8 cellular contexts compared by ENCODE assay signal in the genomic region with DNA sequence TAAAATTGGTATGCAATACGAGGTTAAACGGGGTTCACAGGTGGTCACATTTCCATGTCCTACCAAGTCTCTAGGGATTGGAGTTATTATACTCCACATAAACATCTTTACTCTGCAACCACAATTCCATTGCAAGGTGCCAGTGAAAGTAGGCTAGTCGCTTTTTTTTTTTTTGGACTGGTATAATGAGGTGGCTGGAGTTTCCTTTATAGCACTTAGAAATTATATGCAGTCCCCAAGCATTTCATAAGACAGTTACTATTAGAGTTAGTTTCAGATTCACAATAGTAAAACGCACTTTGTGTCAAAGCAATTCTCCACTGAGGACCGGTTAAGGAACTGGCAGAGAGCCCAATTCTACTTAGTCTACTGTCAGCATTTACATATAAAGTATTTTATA. TPM values are rescaled to one million over a fixed set of nuclear protein-coding genes. Genes with fewer than 3 reads are reported as not detected.
A peak's percentile ranks its signal among the peaks of the same experiment; 100 is the strongest.
DNase-seq lines count a peak whose midpoint lies in the region; ATAC-seq, FAIRE-seq and TF ChIP-seq lines count a peak whose summit lies in the region.

No MANE protein-coding gene starts in this region.

- H2BK120ac ChIP-seq in IMR-90 (ENCODE audit: low read depth, low read length): no peak overlapping the region

- no peak overlapping the region for H4K8ac ChIP-seq in IMR-90 (ENCODE audit: low read depth in 2 of 2, low read length in 2 of 2)

- H4K91ac ChIP-seq in IMR-90 (ENCODE audit: insufficient read depth, low read depth, low read length): no peak overlapping the region

- H3K4me3 ChIP-seq in GM12865 (ENCODE audit: low read depth, low read length) (peak overlapping the region; percentile 94), IMR-90 (ENCODE audit: insufficient read depth, low read depth, low read length) (peak overlapping the region; percentile 32; the same call in 1 of the 2 replicates), dorsolateral prefrontal cortex (peak overlapping the region; percentile 50 to 89 (median 78))

- no peak overlapping the region for H3K56ac ChIP-seq in IMR-90 (ENCODE audit: extremely low read depth, insufficient read depth, low read length)

- dilution Hi-C loops in IMR-90 (cut with HindIII; ENCODE audit: low sequenced_read_pairs, unreplicated experiment): no loop called here

- no peak overlapping the region for H4K5ac ChIP-seq in IMR-90 (ENCODE audit: low read depth, low read length)

- no peak overlapping the region for H3K14ac ChIP-seq in IMR-90 (replicated peaks; ENCODE audit: low read depth, low read length)

- intact Hi-C loops in IMR-90 (cut with micrococcal nuclease): loop anchor here (5.0 to 10.0 kb wide), 2 partner anchors 333 to 1386 kb away; no protein-coding TSS in a partner anchor
- intact Hi-C loops in dorsolateral prefrontal cortex (cut with DNase I): loop anchor here (5.0 to 10.0 kb wide), 2 partner anchors 63 to 149 kb away; no protein-coding TSS in a partner anchor

- no peak overlapping the region for H2AFZ ChIP-seq in IMR-90 (replicated peaks; ENCODE audit: low read length, poor library complexity)

- ATAC-seq in IMR-90 (ENCODE audit: low read depth) (no peak), HG03521 (IDR thresholded peaks at IDR 0.05; ENCODE audit: unreplicated experiment) (no peak), GM21367 (IDR thresholded peaks at IDR 0.05; ENCODE audit: unreplicated experiment) (no peak)

- peak overlapping the region; percentile 70 for H3K4me2 ChIP-seq in IMR-90 (ENCODE audit: low read depth, low read length)

- no peaks in the 10 kb centered on the region for H3K9me3 Mint-ChIP-seq in osteocyte (ENCODE audit: unreplicated experiment)

- no peaks in the 10 kb centered on the region for H3K9me3 ChIP-seq in IMR-90 (ENCODE audit: control insufficient read depth, insufficient read depth, low read length)

- H3K36me3 Mint-ChIP-seq in osteocyte (ENCODE audit: unreplicated experiment): no peaks in the 10 kb centered on the region

- no peak overlapping the region for H2AK5ac ChIP-seq in IMR-90 (ENCODE audit: low read depth, low read length)

- H3K9me1 ChIP-seq in IMR-90 (ENCODE audit: insufficient read depth, low read length): no peaks in the 10 kb centered on the region

- H2BK15ac ChIP-seq in IMR-90 (ENCODE audit: low read depth, low read length): no peak overlapping the region

- WGBS in IMR-90 (ENCODE audit: extremely low coverage in 2 of 2, insufficient read length in 1 of 2), 2 experiments: no CpG with 5 or more reads among the region's 5 CpGs

- H4K20me1 ChIP-seq in IMR-90 (ENCODE audit: insufficient read depth, low read length): no peaks in the 10 kb centered on the region

- no peak overlapping the region for H3K9ac ChIP-seq in IMR-90 (ENCODE audit: low read depth, low read length)

- BruUV-seq in IMR-90 (replicated peaks; lab: Mats Ljungman, UMichigan): no TSS peak

- H3K79me1 ChIP-seq in IMR-90 (ENCODE audit: low read depth in 1 of 2, low read length in 2 of 2): 0 out of 4 replicates have a peak, but pooled peaks cover 0 to 17% of the 10 kb centered on the region in 2 experiments

- DNase-seq in GM12865 (ENCODE audit: low read depth) (peak; percentile 76), IMR-90 (peak; percentile 9), dorsolateral prefrontal cortex (no peak), osteocyte (ENCODE audit: extremely low spot score, unreplicated experiment) (no peak), RCC 7860 (ENCODE audit: low spot score) (no peak)
- no peak for DNase-seq in activated CD4-positive, alpha-beta T cell treated with anti-CD3 and anti-CD28 coated beads, Interleukin-2, amount 50 U/mL, for 1 hour

- CTCF ChIA-PET in IMR-90 (lab: Yijun Ruan, JAX): no interaction called here

- H3K27me3 Mint-ChIP-seq in osteocyte (ENCODE audit: unreplicated experiment): no peaks in the 10 kb centered on the region

- H2AK9ac ChIP-seq in IMR-90 (replicated peaks; ENCODE audit: low read depth, low read length, poor library complexity): no peak overlapping the region

- H3K4me3 Mint-ChIP-seq in osteocyte (ENCODE audit: unreplicated experiment): peak overlapping the region; percentile 95

- H3K27me3 ChIP-seq in IMR-90 (ENCODE audit: control insufficient read depth, insufficient read depth, low read length) (no peaks in the 10 kb centered on the region), dorsolateral prefrontal cortex (no peaks in the 10 kb centered on the region)

- peak overlapping the region; percentile 96 for H3K27ac Mint-ChIP-seq in osteocyte (ENCODE audit: unreplicated experiment)

- TF ChIP-seq RAD21 in IMR-90 (IDR thresholded peaks at IDR 0.05; ENCODE audit: low read length): no peak

- H3K27ac ChIP-seq in IMR-90 (ENCODE audit: insufficient read depth, low read length) (no peak overlapping the region), dorsolateral prefrontal cortex (peak overlapping the region in 57 of 59 donors; percentile 52 to 99 (median 96))

- H3K4me1 ChIP-seq in IMR-90 (ENCODE audit: control insufficient read depth, insufficient read depth, low read length): 0 out of 2 replicates have a peak, but pooled peaks cover 2% of the 10 kb centered on the region

- H3K4ac ChIP-seq in IMR-90 (ENCODE audit: low read depth, low read length): no peak overlapping the region

- FAIRE-seq in RCC 7860 (lab: Jason Lieb, UNC): no peak

- in situ Hi-C loops in IMR-90 (cut with MboI; ENCODE audit: low sequenced_read_pairs): loop anchor here (10.0 kb wide), 1 partner anchor 63 kb away; no protein-coding TSS in a partner anchor

- H3K23ac ChIP-seq in IMR-90 (ENCODE audit: low read depth, low read length): no peak overlapping the region

- H3K36me3 ChIP-seq in IMR-90 (ENCODE audit: control insufficient read depth, insufficient read depth, low read length): no peaks in the 10 kb centered on the region

- no peak overlapping the region for H2BK20ac ChIP-seq in IMR-90 (ENCODE audit: low read depth, low read length)

- TF ChIP-seq POLR2A in IMR-90 (IDR thresholded peaks at IDR 0.05; ENCODE audit: low read depth, low read length): no peak

- no peak overlapping the region for H2BK5ac ChIP-seq in IMR-90 (ENCODE audit: low read depth, low read length, poor library complexity, severe bottlenecking)

- peaks cover 23% of the 10 kb centered on the region for H3K4me1 Mint-ChIP-seq in osteocyte (ENCODE audit: unreplicated experiment)

- POLR2A ChIA-PET in IMR-90 (lab: Charles Lee; ENCODE audit: unreplicated experiment): no interaction called here

- TF ChIP-seq CTCF in GM12865 (IDR thresholded peaks at IDR 0.05; ENCODE audit: insufficient read depth, low read depth, low read length, missing control alignments): no peak
- TF ChIP-seq CTCF in IMR-90 (conservative IDR thresholded peaks at IDR 0.05; ENCODE audit: low read depth, low read length): no peak
- TF ChIP-seq CTCF in dorsolateral prefrontal cortex (IDR thresholded peaks at IDR 0.05 in 54 of 56, conservative IDR thresholded peaks at IDR 0.05 in 2 of 56; ENCODE audit: low read depth in 1 of 56, partially characterized antibody in 56 of 56): no peak
- TF ChIP-seq CTCF in osteocyte (IDR thresholded peaks at IDR 0.05): no peak

- H3K18ac ChIP-seq in IMR-90 (ENCODE audit: low read depth, low read length): no peak overlapping the region

TF ChIP-seq in IMR-90, 13 proteins besides CTCF, POLR2A, EP300 and RAD21:
- no peak for TF ChIP-seq MXI1 (IDR thresholded peaks at IDR 0.05; ENCODE audit: borderline replicate concordance, low read depth, low read length)
- TF ChIP-seq CHD1 (IDR thresholded peaks at IDR 0.05; ENCODE audit: low read depth, low read length): no peak

RNA-seq across cellular contexts. Expression of a gene that starts 1.4 kb away (rescaled TPM):
- 6.8 and 9.4 TPM in 2 replicates for total RNA-seq in IMR-90 (2012; rRNA removed)
- 1.4 and 1.5 TPM in 2 replicates for polyA plus RNA-seq in IMR-90 (2012; rRNA removed)
- 0.88 and 0.95 TPM in 2 replicates for polyA plus RNA-seq in IMR-90 (2012; cell fraction: cytosol; rRNA removed)
- 0.86 and 1.2 TPM in 2 replicates for polyA plus RNA-seq in IMR-90 (2012; cell fraction: nucleus; rRNA removed; ENCODE audit: low replicate concordance)
- 100 to 1,000 TPM; 147 to 673 (median 441) TPM for total RNA-seq in dorsolateral prefrontal cortex
- 9.4 and 9.9 TPM in 2 replicates for total RNA-seq in osteocyte

Comparison
In these comparisons a context has a peak if more than half of its experiments do, and no peak if none do; other contexts are left out.
1. DNase-seq: peak in GM12865 (single experiment) and IMR-90 (single experiment); none in dorsolateral prefrontal cortex (0 of 10), osteocyte (single experiment), activated CD4-positive, alpha-beta T cell treated with anti-CD3 and anti-CD28 coated beads, Interleukin-2, amount 50 U/mL, for 1 hour (single experiment) and RCC 7860 (single experiment).
2. H3K4me3 ChIP-seq: peak in every context shown above with its lines; median percentile 94 in GM12865; 78 in dorsolateral prefrontal cortex; 32 in IMR-90.
3. RNA of a gene that starts 1.4 kb away (total RNA-seq): 147 to 673 TPM in dorsolateral prefrontal cortex; 9.4 to 9.9 TPM in osteocyte and 6.8 to 9.4 TPM in IMR-90; every median in the first group is over 10 times any median in the second.